In genomic region chr17:44095647-44096496, GRCh38 we compare ENCODE assay signal across 8 cellular contexts. TPM values are rescaled to one million over a fixed set of nuclear protein-coding genes. Genes with fewer than 3 reads are reported as not detected.
DNase-seq lines count a peak whose midpoint lies in the region; ATAC-seq, FAIRE-seq and TF ChIP-seq lines count a peak whose summit lies in the region.

No MANE protein-coding gene starts in this region.

- H3K4me3 Mint-ChIP-seq in stimulated activated naive CD8-positive, alpha-beta T cell treated with anti-CD3 and anti-CD28 coated beads, Interleukin-15, amount 100 ng/mL, for 72 hours: peak overlapping the region in 1 of 2 donors; percentile 10
- H3K4me3 Mint-ChIP-seq in neural crest cell: peak overlapping the region; percentile 80
- no peak overlapping the region for H3K4me3 Mint-ChIP-seq in natural killer cell treated with Interleukin-12 subunit alpha and Interleukin-12 subunit beta and Interleukin-15 and Interleukin-18, amount 100 ng/mL, for 72 hours

- H3K36me3 Mint-ChIP-seq in neural crest cell (ENCODE audit: low read depth): no peaks in the 10 kb centered on the region
- H3K36me3 Mint-ChIP-seq in natural killer cell treated with Interleukin-12 subunit alpha and Interleukin-12 subunit beta and Interleukin-15 and Interleukin-18, amount 100 ng/mL, for 72 hours: no peaks in the 10 kb centered on the region

- peak; percentile 43 for ATAC-seq in stimulated activated naive CD8-positive, alpha-beta T cell treated with anti-CD3 and anti-CD28 coated beads, Interleukin-15, amount 100 ng/mL, for 72 hours
- no peak for ATAC-seq in stimulated activated naive CD8-positive, alpha-beta T cell treated with anti-CD3 and anti-CD28 coated beads, Interleukin-15, Interleukin-2, amounts not matched to agents 100 U/mL and 50 U/mL, for 24 hours
- ATAC-seq in natural killer cell treated with Interleukin-12 subunit alpha and Interleukin-12 subunit beta and Interleukin-15 and Interleukin-18, amount 100 ng/mL, for 72 hours: no peak
- ATAC-seq in GM19467 (IDR thresholded peaks at IDR 0.05; ENCODE audit: unreplicated experiment): no peak

- H3K4me1 Mint-ChIP-seq in stimulated activated naive CD8-positive, alpha-beta T cell treated with anti-CD3 and anti-CD28 coated beads, Interleukin-15, amount 100 ng/mL, for 72 hours: peaks cover 23% of the 10 kb centered on the region
- H3K4me1 Mint-ChIP-seq in neural crest cell: peaks cover 26% of the 10 kb centered on the region
- peaks cover 4% of the 10 kb centered on the region in 2 donors for H3K4me1 Mint-ChIP-seq in natural killer cell treated with Interleukin-12 subunit alpha and Interleukin-12 subunit beta and Interleukin-15 and Interleukin-18, amount 100 ng/mL, for 72 hours (ENCODE audit: low read depth in 2 of 2)

- no peak for FAIRE-seq in frontal cortex (lab: Jason Lieb, UNC)

- peak overlapping the region; percentile 37 to 96 for H3K27ac Mint-ChIP-seq in stimulated activated naive CD8-positive, alpha-beta T cell treated with anti-CD3 and anti-CD28 coated beads, Interleukin-15, amount 100 ng/mL, for 72 hours
- peak overlapping the region; percentile 99 for H3K27ac Mint-ChIP-seq in neural crest cell (ENCODE audit: unreplicated experiment)
- no peak overlapping the region for H3K27ac Mint-ChIP-seq in natural killer cell treated with Interleukin-12 subunit alpha and Interleukin-12 subunit beta and Interleukin-15 and Interleukin-18, amount 100 ng/mL, for 72 hours

- DNase-seq in stimulated activated naive CD8-positive, alpha-beta T cell treated with anti-CD3 and anti-CD28 coated beads, Interleukin-15, amount 100 ng/mL, for 72 hours: no peak
- DNase-seq in stimulated activated naive CD8-positive, alpha-beta T cell treated with anti-CD3 and anti-CD28 coated beads, Interleukin-15, Interleukin-2, amounts not matched to agents 100 U/mL and 50 U/mL, for 24 hours: no peak
- DNase-seq in NCI-H2171 (lab: John Stamatoyannopoulos, UW) (peak; percentile 58), frontal cortex (ENCODE audit: low spot score in 2 of 2) (peak; percentile 38 to 65), neural crest cell (ENCODE audit: low read depth, low spot score) (peak; percentile 63)
- no peak for DNase-seq in natural killer cell treated with Interleukin-12 subunit alpha and Interleukin-12 subunit beta and Interleukin-15 and Interleukin-18, amount 100 ng/mL, for 72 hours (ENCODE audit: low spot score)

- H3K9me3 Mint-ChIP-seq in stimulated activated naive CD8-positive, alpha-beta T cell treated with anti-CD3 and anti-CD28 coated beads, Interleukin-15, amount 100 ng/mL, for 72 hours: no peaks in the 10 kb centered on the region
- no peaks in the 10 kb centered on the region for H3K9me3 Mint-ChIP-seq in neural crest cell
- H3K9me3 Mint-ChIP-seq in natural killer cell treated with Interleukin-12 subunit alpha and Interleukin-12 subunit beta and Interleukin-15 and Interleukin-18, amount 100 ng/mL, for 72 hours: no peaks in the 10 kb centered on the region

- TF ChIP-seq CTCF in WI38 (IDR thresholded peaks at IDR 0.05; ENCODE audit: low read depth, low read length) (no peak), neural crest cell (conservative IDR thresholded peaks at IDR 0.05) (no peak)

- peak overlapping the region; percentile 54 for H3K4me3 ChIP-seq in WI38 (ENCODE audit: low read depth, low read length)

- H3K27me3 Mint-ChIP-seq in stimulated activated naive CD8-positive, alpha-beta T cell treated with anti-CD3 and anti-CD28 coated beads, Interleukin-15, amount 100 ng/mL, for 72 hours: no peaks in the 10 kb centered on the region
- H3K27me3 Mint-ChIP-seq in neural crest cell (ENCODE audit: low read depth): no peaks in the 10 kb centered on the region
- no peaks in the 10 kb centered on the region for H3K27me3 Mint-ChIP-seq in natural killer cell treated with Interleukin-12 subunit alpha and Interleukin-12 subunit beta and Interleukin-15 and Interleukin-18, amount 100 ng/mL, for 72 hours

RNA-seq across cellular contexts. Expression of gene G6PC3, which starts 25.3 kb away (rescaled TPM):
- total RNA-seq in frontal cortex (11.4 TPM), neural crest cell (81.1 and 88.6 TPM in 2 replicates)
- 10 to 100 TPM; 24.6 to 26.8 TPM for total RNA-seq in natural killer cell treated with Interleukin-12 subunit alpha and Interleukin-12 subunit beta and Interleukin-15 and Interleukin-18, amount 100 ng/mL, for 72 hours

RNA-seq across cellular contexts. Expression of gene HDAC5, which starts 27.6 kb away (rescaled TPM):
- total RNA-seq in frontal cortex: 87.6 TPM
- total RNA-seq in neural crest cell: 27.1 and 27.2 TPM in 2 replicates
- total RNA-seq in natural killer cell treated with Interleukin-12 subunit alpha and Interleukin-12 subunit beta and Interleukin-15 and Interleukin-18, amount 100 ng/mL, for 72 hours: 10 to 100 TPM; 12.8 to 13.9 TPM

RNA-seq across cellular contexts. Expression of gene LSM12, which starts 29.4 kb away (rescaled TPM):
- total RNA-seq in frontal cortex (26.5 TPM), neural crest cell (59.7 and 60.9 TPM in 2 replicates)
- total RNA-seq in natural killer cell treated with Interleukin-12 subunit alpha and Interleukin-12 subunit beta and Interleukin-15 and Interleukin-18, amount 100 ng/mL, for 72 hours: 10 to 100 TPM; 68.6 to 70.0 TPM

RNA-seq across cellular contexts. Expression of gene HROB, which starts 45.9 kb away (rescaled TPM):
- total RNA-seq in frontal cortex (0.82 TPM), neural crest cell (22.1 and 23.3 TPM in 2 replicates)
- 10 to 100 TPM in 1 of 2 donors, 1 to 10 TPM in 1; 8.6 to 20.9 TPM for total RNA-seq in natural killer cell treated with Interleukin-12 subunit alpha and Interleukin-12 subunit beta and Interleukin-15 and Interleukin-18, amount 100 ng/mL, for 72 hours

Comparison
In these comparisons a context has a peak if more than half of its experiments do, and no peak if none do; other contexts are left out.
1. DNase-seq: peak in NCI-H2171 (single experiment), frontal cortex (2 of 2) and neural crest cell (single experiment); none in stimulated activated naive CD8-positive, alpha-beta T cell treated with anti-CD3 and anti-CD28 coated beads, Interleukin-15, amount 100 ng/mL, for 72 hours (0 of 2), stimulated activated naive CD8-positive, alpha-beta T cell treated with anti-CD3 and anti-CD28 coated beads, Interleukin-15, Interleukin-2, amounts not matched to agents 100 U/mL and 50 U/mL, for 24 hours (single experiment) and natural killer cell treated with Interleukin-12 subunit alpha and Interleukin-12 subunit beta and Interleukin-15 and Interleukin-18, amount 100 ng/mL, for 72 hours (single experiment).
2. H3K27ac Mint-ChIP-seq: peak in stimulated activated naive CD8-positive, alpha-beta T cell treated with anti-CD3 and anti-CD28 coated beads, Interleukin-15, amount 100 ng/mL, for 72 hours (2 of 2) and neural crest cell (single experiment); none in natural killer cell treated with Interleukin-12 subunit alpha and Interleukin-12 subunit beta and Interleukin-15 and Interleukin-18, amount 100 ng/mL, for 72 hours (0 of 2).